8 cellular contexts compared by ENCODE assay signal in the genomic region with DNA sequence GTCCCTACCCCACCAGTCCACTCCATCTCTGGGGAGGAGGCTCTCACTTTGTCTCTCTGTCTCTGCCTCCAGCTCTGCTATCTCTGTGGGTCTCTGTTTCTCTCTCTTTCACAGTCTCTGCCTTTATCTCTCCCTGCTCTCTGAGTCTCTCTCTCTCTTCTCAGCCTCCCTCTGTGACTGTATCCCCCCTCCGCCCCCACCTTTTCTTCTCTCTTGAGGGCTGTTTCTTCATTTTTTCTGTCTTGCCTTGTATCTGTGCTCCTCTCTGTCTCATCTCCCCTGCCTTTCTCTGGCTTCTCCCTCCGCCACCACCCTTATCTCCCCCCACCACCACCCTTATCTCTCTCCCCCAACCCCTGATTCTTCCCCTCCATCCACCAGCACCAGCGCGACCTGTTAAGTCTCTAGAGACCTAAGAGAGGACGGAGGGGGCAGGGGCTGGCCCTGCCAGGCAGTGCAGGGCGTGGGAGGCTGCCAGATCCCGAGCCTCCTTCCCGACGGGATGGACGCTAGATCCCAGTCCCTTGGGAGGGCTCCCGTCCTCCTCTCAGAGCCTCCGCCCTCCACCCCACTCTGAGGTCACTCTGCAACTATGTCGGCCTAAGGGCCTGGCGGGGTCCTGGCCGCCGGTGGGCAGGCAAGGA. TPM values are rescaled to one million over a fixed set of nuclear protein-coding genes. Genes with fewer than 3 reads are reported as not detected.
A peak's percentile ranks its signal among the peaks of the same experiment; 100 is the strongest.
DNase-seq lines count a peak whose midpoint lies in the region; ATAC-seq and FAIRE-seq lines count a peak whose summit lies in the region.

No MANE protein-coding gene starts in this region.

- no peak overlapping the region for H3K4me3 Mint-ChIP-seq in activated CD4-positive, alpha-beta memory T cell treated with anti-CD3 and anti-CD28 coated beads, Interleukin-2, amount 10 ng/mL, durations not matched to agents 7 days and 5 days

- no CpG with 5 or more reads among the region's 16 CpGs for WGBS in iPS DF 6.9 (ENCODE audit: insufficient coverage, insufficient read length)
- WGBS in small intestine, 3 donors = 28 to 36% (median 35%) methylated on average over 15 to 16 of the region's 16 CpGs

- no peak overlapping the region for H3K27ac Mint-ChIP-seq in activated CD4-positive, alpha-beta memory T cell treated with anti-CD3 and anti-CD28 coated beads, Interleukin-2, amount 10 ng/mL, durations not matched to agents 7 days and 5 days

- H3K4me3 ChIP-seq in iPS DF 6.9 (ENCODE audit: low read length) = peak overlapping the region; percentile 62; the same call in 1 of the 2 replicates
- H3K4me3 ChIP-seq in small intestine (ENCODE audit: low read depth in 1 of 2, low read length in 2 of 2) = peak overlapping the region in 1 of 2 donors; percentile 38

- H3K27me3 Mint-ChIP-seq in activated CD4-positive, alpha-beta memory T cell treated with anti-CD3 and anti-CD28 coated beads, Interleukin-2, amount 10 ng/mL, durations not matched to agents 7 days and 5 days = peaks cover 31% of the 10 kb centered on the region

- POLR2A ChIA-PET in activated CD4-positive, alpha-beta memory T cell treated with anti-CD3 and anti-CD28 coated beads, Interleukin-2, amount 10 ng/mL, durations not matched to agents 7 days and 5 days (lab: Charles Lee) = no interaction called here

- no peaks in the 10 kb centered on the region for H3K9me3 Mint-ChIP-seq in activated CD4-positive, alpha-beta memory T cell treated with anti-CD3 and anti-CD28 coated beads, Interleukin-2, amount 10 ng/mL, durations not matched to agents 7 days and 5 days

- no peaks in the 10 kb centered on the region for H3K27me3 ChIP-seq in iPS DF 6.9 (ENCODE audit: control insufficient read depth, insufficient read depth, low read length)
- no peaks in the 10 kb centered on the region for H3K27me3 ChIP-seq in small intestine (ENCODE audit: control insufficient read depth in 2 of 2, insufficient read depth in 2 of 2, low read length in 2 of 2)

- H3K27ac ChIP-seq in iPS DF 6.9 (ENCODE audit: low read length) = no peak overlapping the region
- peak overlapping the region; percentile 22 to 88 for H3K27ac ChIP-seq in small intestine (ENCODE audit: low read depth in 1 of 2, low read length in 1 of 2)

- H3K4me1 ChIP-seq in iPS DF 6.9 (ENCODE audit: control insufficient read depth, insufficient read depth, low read length) (peaks cover 7% of the 10 kb centered on the region), small intestine (ENCODE audit: control insufficient read depth in 2 of 2, insufficient read depth in 1 of 2, low read depth in 1 of 2, low read length in 1 of 2) (no peaks in the 10 kb centered on the region)

- H3K36me3 ChIP-seq in iPS DF 6.9 (ENCODE audit: control insufficient read depth, insufficient read depth, low read length) = peaks cover 2% of the 10 kb centered on the region; the same call in 1 of the 2 replicates
- H3K36me3 ChIP-seq in small intestine (ENCODE audit: control insufficient read depth in 2 of 2, insufficient read depth in 2 of 2, low read length in 2 of 2) = no peaks in the 10 kb centered on the region

- no peaks in the 10 kb centered on the region for H3K36me3 Mint-ChIP-seq in activated CD4-positive, alpha-beta memory T cell treated with anti-CD3 and anti-CD28 coated beads, Interleukin-2, amount 10 ng/mL, durations not matched to agents 7 days and 5 days (ENCODE audit: low read depth)

- CTCF ChIA-PET in activated CD4-positive, alpha-beta memory T cell treated with anti-CD3 and anti-CD28 coated beads, Interleukin-2, amount 10 ng/mL, durations not matched to agents 7 days and 5 days (lab: Charles Lee) = interaction anchor here (2.2 kb wide), 1 partner anchor 15 kb away, joined by 5 read pairs; no protein-coding TSS in a partner anchor

- ATAC-seq in HG02678 (IDR thresholded peaks at IDR 0.05; ENCODE audit: unreplicated experiment) = no peak
- no peak for ATAC-seq in GM19023 (IDR thresholded peaks at IDR 0.05; ENCODE audit: unreplicated experiment)

- peaks cover 4% of the 10 kb centered on the region for H3K4me1 Mint-ChIP-seq in activated CD4-positive, alpha-beta memory T cell treated with anti-CD3 and anti-CD28 coated beads, Interleukin-2, amount 10 ng/mL, durations not matched to agents 7 days and 5 days

- no peak for FAIRE-seq in small intestine (lab: Jason Lieb, UNC)

- H3K9me3 ChIP-seq in iPS DF 6.9 (ENCODE audit: control insufficient read depth, insufficient read depth, low read length) (no peaks in the 10 kb centered on the region), small intestine (ENCODE audit: control insufficient read depth, low read depth) (no peaks in the 10 kb centered on the region)

- DNase-seq in HCEC 1CT (peak; percentile 35), astrocyte of the hippocampus (ENCODE audit: low read depth, low spot score) (peak; percentile 74), iPS DF 6.9 (ENCODE audit: low read depth, low spot score) (no peak), small intestine (no peak), DMS53 treated with DMSO at 0.1 percent for 48 hours (lab: John Stamatoyannopoulos, UW; ENCODE audit: unreplicated experiment) (no peak)
- DNase-seq in activated CD4-positive, alpha-beta memory T cell treated with anti-CD3 and anti-CD28 coated beads, Interleukin-2, amount 10 ng/mL, durations not matched to agents 7 days and 5 days = no peak

RNA-seq across cellular contexts. Expression of gene AXL, which starts 1.0 kb away (rescaled TPM):
- 10 to 100 TPM in 1 of 3 donors, 1 to 10 TPM in 1, under 1 TPM in 1; 0.67 to 12.0 (median 2.2) TPM for polyA plus RNA-seq in small intestine
- under 1 TPM; 0.55 to 0.60 TPM for total RNA-seq in activated CD4-positive, alpha-beta memory T cell treated with anti-CD3 and anti-CD28 coated beads, Interleukin-2, amount 10 ng/mL, durations not matched to agents 7 days and 5 days

RNA-seq across cellular contexts. Expression of gene CYP2S1, which starts 27.0 kb away (rescaled TPM):
- 10 to 100 TPM; 33.7 to 76.7 (median 57.0) TPM for polyA plus RNA-seq in small intestine
- total RNA-seq in activated CD4-positive, alpha-beta memory T cell treated with anti-CD3 and anti-CD28 coated beads, Interleukin-2, amount 10 ng/mL, durations not matched to agents 7 days and 5 days = 1 to 10 TPM in 1 of 2 experiments, under 1 TPM in 1; 0.68 to 1.6 TPM

RNA-seq across cellular contexts. Expression of gene HNRNPUL1, which starts 44.1 kb away (rescaled TPM):
- polyA plus RNA-seq in small intestine = 100 to 1,000 TPM in 1 of 3 donors, 10 to 100 TPM in 2; 76.3 to 117 (median 80.8) TPM
- 100 to 1,000 TPM; 373 to 398 TPM for total RNA-seq in activated CD4-positive, alpha-beta memory T cell treated with anti-CD3 and anti-CD28 coated beads, Interleukin-2, amount 10 ng/mL, durations not matched to agents 7 days and 5 days

Comparison
In these comparisons a context has a peak if more than half of its experiments do, and no peak if none do; other contexts are left out.
1. DNase-seq: peak in HCEC 1CT (single experiment) and astrocyte of the hippocampus (single experiment); none in iPS DF 6.9 (single experiment), small intestine (single experiment), DMS53 treated with DMSO at 0.1 percent for 48 hours (single experiment) and activated CD4-positive, alpha-beta memory T cell treated with anti-CD3 and anti-CD28 coated beads, Interleukin-2, amount 10 ng/mL, durations not matched to agents 7 days and 5 days (single experiment).